In genomic region chr11:103739074-103739796, GRCh38 we compare ENCODE assay signal across 7 cellular contexts.
DNase-seq lines count a peak whose midpoint lies in the region; TF ChIP-seq lines count a peak whose summit lies in the region.
"Not testable (repeated sequence)": the region's sequence is repeated elsewhere in the genome, so short reads cannot be mapped to it uniquely, and the experiment has no call there.

No MANE protein-coding gene starts in this region.

- not testable (repeated sequence) for TF ChIP-seq CTCF in GM12864 (IDR thresholded peaks at IDR 0.05; ENCODE audit: low read depth, low read length, missing control alignments); OCI-LY1 (IDR thresholded peaks at IDR 0.05; ENCODE audit: low read length); endothelial cell (IDR thresholded peaks at IDR 0.05; ENCODE audit: unreplicated experiment); osteoblast (IDR thresholded peaks at IDR 0.05; ENCODE audit: extremely low read depth, low read depth, low read length)

- not testable (repeated sequence) for H3K9ac ChIP-seq in OCI-LY1 (ENCODE audit: low read length)

- not testable (repeated sequence) for H3K27ac Mint-ChIP-seq in activated CD4-positive, alpha-beta memory T cell treated with anti-CD3 and anti-CD28 coated beads, Interleukin-2, amount 10 ng/mL, durations not matched to agents 7 days and 5 days; activated naive CD8-positive, alpha-beta T cell treated with anti-CD3 and anti-CD28 coated beads for 36 hours
- H3K27ac Mint-ChIP-seq in endothelial cell (ENCODE audit: unreplicated experiment) = peak overlapping the region; percentile 83

- H4K20me1 ChIP-seq in OCI-LY1 (ENCODE audit: insufficient read depth, low read length); osteoblast (ENCODE audit: insufficient read depth, low read length): not testable (repeated sequence)

- H3K4me1 Mint-ChIP-seq in activated CD4-positive, alpha-beta memory T cell treated with anti-CD3 and anti-CD28 coated beads, Interleukin-2, amount 10 ng/mL, durations not matched to agents 7 days and 5 days; activated naive CD8-positive, alpha-beta T cell treated with anti-CD3 and anti-CD28 coated beads for 36 hours: not testable (repeated sequence)
- peaks cover 21% of the 10 kb centered on the region for H3K4me1 Mint-ChIP-seq in endothelial cell (ENCODE audit: unreplicated experiment)

- H3K27me3 Mint-ChIP-seq in activated CD4-positive, alpha-beta memory T cell treated with anti-CD3 and anti-CD28 coated beads, Interleukin-2, amount 10 ng/mL, durations not matched to agents 7 days and 5 days; activated naive CD8-positive, alpha-beta T cell treated with anti-CD3 and anti-CD28 coated beads for 36 hours; endothelial cell (ENCODE audit: unreplicated experiment): not testable (repeated sequence)

- H3K4me3 ChIP-seq in GM12864 (ENCODE audit: low read depth, low read length) (0 out of 2 replicates have a peak overlapping the region, but pooled peaks have one; percentile 6), OCI-LY1 (ENCODE audit: low read depth, low read length, poor library complexity, severe bottlenecking) (peak overlapping the region; percentile 51)
- H3K4me3 ChIP-seq in osteoblast (ENCODE audit: insufficient read depth, low read length) = not testable (repeated sequence)

- H3K36me3 Mint-ChIP-seq in activated CD4-positive, alpha-beta memory T cell treated with anti-CD3 and anti-CD28 coated beads, Interleukin-2, amount 10 ng/mL, durations not matched to agents 7 days and 5 days (ENCODE audit: low read depth); activated naive CD8-positive, alpha-beta T cell treated with anti-CD3 and anti-CD28 coated beads for 36 hours; endothelial cell (ENCODE audit: low read depth, unreplicated experiment): not testable (repeated sequence)

- not testable (repeated sequence) for H3K4me1 ChIP-seq in OCI-LY1 (ENCODE audit: insufficient read depth, low read length, severe bottlenecking); osteoblast (ENCODE audit: insufficient read depth, low read length)

- not testable (repeated sequence) for H3K9me2 ChIP-seq in OCI-LY1 (ENCODE audit: low read depth, low read length)

- H3K9me3 ChIP-seq in OCI-LY1 (ENCODE audit: low read length); osteoblast (ENCODE audit: low read depth, low read length): not testable (repeated sequence)

- CTCF ChIA-PET in activated CD4-positive, alpha-beta memory T cell treated with anti-CD3 and anti-CD28 coated beads, Interleukin-2, amount 10 ng/mL, durations not matched to agents 7 days and 5 days (lab: Charles Lee) = not testable (repeated sequence)

- not testable (repeated sequence) for H3F3A ChIP-seq in OCI-LY1 (ENCODE audit: insufficient read depth, low read length)

- H2AFZ ChIP-seq in OCI-LY1 (ENCODE audit: low read length) = not testable (repeated sequence)
- peak overlapping the region; percentile 29 for H2AFZ ChIP-seq in osteoblast (ENCODE audit: low read length)

- H3K4me2 ChIP-seq in OCI-LY1 (ENCODE audit: low read length) = peak overlapping the region; percentile 48
- H3K4me2 ChIP-seq in osteoblast (ENCODE audit: insufficient read depth, low read length) = not testable (repeated sequence)

- H3K27ac ChIP-seq in OCI-LY1 (ENCODE audit: low read depth, low read length, poor library complexity, severe bottlenecking); osteoblast (ENCODE audit: low read depth, low read length): not testable (repeated sequence)

- POLR2A ChIA-PET in activated CD4-positive, alpha-beta memory T cell treated with anti-CD3 and anti-CD28 coated beads, Interleukin-2, amount 10 ng/mL, durations not matched to agents 7 days and 5 days (lab: Charles Lee) = not testable (repeated sequence)

- H3K4me3 Mint-ChIP-seq in activated CD4-positive, alpha-beta memory T cell treated with anti-CD3 and anti-CD28 coated beads, Interleukin-2, amount 10 ng/mL, durations not matched to agents 7 days and 5 days = peak overlapping the region; percentile 13
- peak overlapping the region; percentile 54 for H3K4me3 Mint-ChIP-seq in activated naive CD8-positive, alpha-beta T cell treated with anti-CD3 and anti-CD28 coated beads for 36 hours
- H3K4me3 Mint-ChIP-seq in endothelial cell (ENCODE audit: unreplicated experiment) = not testable (repeated sequence)

- not testable (repeated sequence) for H3K79me2 ChIP-seq in OCI-LY1 (ENCODE audit: insufficient read depth, low read length); osteoblast (ENCODE audit: insufficient read depth, low read length)

- not testable (repeated sequence) for H3K36me3 ChIP-seq in OCI-LY1 (ENCODE audit: insufficient read depth, low read length); osteoblast (ENCODE audit: insufficient read depth, low read length)

- DNase-seq in GM12864 (ENCODE audit: low read depth); activated CD4-positive, alpha-beta memory T cell treated with anti-CD3 and anti-CD28 coated beads, Interleukin-2, amount 10 ng/mL, durations not matched to agents 7 days and 5 days; activated naive CD8-positive, alpha-beta T cell treated with anti-CD3 and anti-CD28 coated beads for 36 hours; osteoblast (ENCODE audit: insufficient read length, low spot score, missing footprints): not testable (repeated sequence)
- DNase-seq in endothelial cell (ENCODE audit: low spot score) = peak; percentile 8
- DNase-seq in islet precursor cell = peak; percentile 55

- not testable (repeated sequence) for H3K9me3 Mint-ChIP-seq in activated CD4-positive, alpha-beta memory T cell treated with anti-CD3 and anti-CD28 coated beads, Interleukin-2, amount 10 ng/mL, durations not matched to agents 7 days and 5 days; activated naive CD8-positive, alpha-beta T cell treated with anti-CD3 and anti-CD28 coated beads for 36 hours; endothelial cell (ENCODE audit: unreplicated experiment)

- H3K27me3 ChIP-seq in OCI-LY1 (ENCODE audit: insufficient read depth, low read length); osteoblast (ENCODE audit: insufficient read depth, low read length): not testable (repeated sequence)
